In the genomic region with DNA sequence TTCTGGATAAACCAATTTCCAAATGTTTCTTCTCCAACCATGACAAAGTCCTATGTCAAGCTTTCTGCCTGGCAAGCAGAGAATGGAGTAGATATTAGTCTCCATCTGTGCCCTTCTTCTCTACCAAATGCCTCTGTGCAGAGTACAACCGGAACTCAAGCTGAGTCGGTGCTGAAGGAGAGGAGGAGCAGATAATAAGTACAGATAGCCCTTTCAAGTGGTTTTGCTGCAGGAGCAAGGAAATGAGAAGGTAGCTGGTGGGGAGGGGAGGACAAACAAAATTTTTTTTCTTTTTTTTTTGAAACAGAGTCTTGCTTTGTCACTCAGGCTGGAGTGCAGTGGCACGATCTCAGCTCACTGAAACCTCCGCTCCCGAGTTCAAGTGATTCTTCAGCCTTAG, we compare ENCODE assay signal across 15 cellular contexts. TPM values are rescaled to one million over a fixed set of nuclear protein-coding genes. Genes with fewer than 3 reads are reported as not detected.
A peak's percentile ranks its signal among the peaks of the same experiment; 100 is the strongest.
DNase-seq lines count a peak whose midpoint lies in the region; ATAC-seq, FAIRE-seq and TF ChIP-seq lines count a peak whose summit lies in the region.
"Had no signal": no experiment of that assay in that cellular context is flagged by ENCODE, and none has a peak within 500 bp of the region (broad histone marks: within the 10 kb centered on the region; RNA-seq: fewer than 3 reads in every experiment).

No MANE protein-coding gene starts in this region.

- intact Hi-C loops in activated CD8-positive, alpha-beta T cell treated with anti-CD3 and anti-CD28 coated beads for 36 hours (cut with micrococcal nuclease): no loop called here
- intact Hi-C loops in K562 (cut with micrococcal nuclease): no loop called here
- intact Hi-C loops in left ventricle myocardium superior (cut with micrococcal nuclease): no loop called here

- in situ Hi-C loops in K562 (cut with MboI): no loop called here

- no peaks in the 10 kb centered on the region for H3K36me3 ChIP-seq in K562 (ENCODE audit: control insufficient read depth, insufficient read depth, low read length)

- H3K36me3 Mint-ChIP-seq in activated CD8-positive, alpha-beta T cell treated with anti-CD3 and anti-CD28 coated beads for 36 hours (ENCODE audit: low read depth): peaks cover 9% of the 10 kb centered on the region
- H3K36me3 Mint-ChIP-seq in progenitor cell of endocrine pancreas (ENCODE audit: insufficient read depth): no peaks in the 10 kb centered on the region

- no peaks in the 10 kb centered on the region for H3K79me2 ChIP-seq in K562 (ENCODE audit: control insufficient read depth, insufficient read depth, low read length)

- WGBS in K562 (ENCODE audit: insufficient coverage, low coverage, missing lambda C conversion rate): 15% methylated on average over 5 of the region's 5 CpGs

- no peak overlapping the region; the same call in 1 of the 2 replicates for H3K4me2 ChIP-seq in K562 (ENCODE audit: insufficient read depth, low read length)
- H3K4me2 ChIP-seq: KMS-11 had no signal

- H3K9ac ChIP-seq in K562 (ENCODE audit: insufficient read depth in 1 of 2, low read depth in 2 of 2, low read length in 2 of 2): no peak overlapping the region
- H3K9ac ChIP-seq: KMS-11 had no signal

- peak overlapping the region; percentile 9 for H3K4me3 Mint-ChIP-seq in activated CD8-positive, alpha-beta T cell treated with anti-CD3 and anti-CD28 coated beads for 36 hours
- H3K4me3 Mint-ChIP-seq in progenitor cell of endocrine pancreas (ENCODE audit: low read depth): no peak overlapping the region

- H3K4me3 ChIP-seq in K562: no peak overlapping the region
- H3K4me3 ChIP-seq: testis had no signal

- peaks cover 60% of the 10 kb centered on the region for H3K4me1 Mint-ChIP-seq in activated CD8-positive, alpha-beta T cell treated with anti-CD3 and anti-CD28 coated beads for 36 hours (ENCODE audit: low read depth)
- no peaks in the 10 kb centered on the region for H3K4me1 Mint-ChIP-seq in progenitor cell of endocrine pancreas (ENCODE audit: low read depth)

- H4K20me1 ChIP-seq in K562 (replicated peaks; ENCODE audit: control insufficient read depth, insufficient read depth, low read length): no peaks in the 10 kb centered on the region

- H3K27ac Mint-ChIP-seq in activated CD8-positive, alpha-beta T cell treated with anti-CD3 and anti-CD28 coated beads for 36 hours: peak overlapping the region; percentile 44
- H3K27ac Mint-ChIP-seq in progenitor cell of endocrine pancreas: no peak overlapping the region

- peak; percentile 92 for ATAC-seq in activated CD8-positive, alpha-beta T cell treated with anti-CD3 and anti-CD28 coated beads for 36 hours
- peak; percentile 76 for ATAC-seq in K562
- no peak for ATAC-seq in left ventricle myocardium superior

- H3K4me1 ChIP-seq in K562 (replicated peaks in 1 of 2; ENCODE audit: control insufficient read depth in 2 of 2, insufficient read depth in 2 of 2, low read length in 2 of 2): no peaks in the 10 kb centered on the region; a peak in 2 of 5 replicates
- H3K4me1 ChIP-seq: testis had no signal

- H3K9me3 ChIP-seq in K562 (replicated peaks; ENCODE audit: control insufficient read depth, insufficient read depth, low read depth, low read length): no peaks in the 10 kb centered on the region
- H3K9me3 ChIP-seq: testis had no signal

- 0 out of 3 replicates have a peak overlapping the region, but pooled peaks have one; percentile 9 for H3K27ac ChIP-seq in K562 (ENCODE audit: extremely low read depth, low read depth, low read length)
- H3K27ac ChIP-seq: KMS-11, testis had no signal

- POLR2A ChIA-PET in activated CD8-positive, alpha-beta T cell treated with anti-CD3 and anti-CD28 coated beads for 36 hours (lab: Charles Lee): interaction anchor here (1.0 kb wide), 1 partner anchor 14 kb away, joined by 10 read pairs; the partner anchor contains the start of gene HELB
- POLR2A ChIA-PET in K562 (lab: Yijun Ruan, JAX): no interaction called here

- no peaks in the 10 kb centered on the region for H3K9me3 Mint-ChIP-seq in activated CD8-positive, alpha-beta T cell treated with anti-CD3 and anti-CD28 coated beads for 36 hours
- peaks cover 3% of the 10 kb centered on the region for H3K9me3 Mint-ChIP-seq in progenitor cell of endocrine pancreas (ENCODE audit: low read depth)

- CTCF ChIA-PET in activated CD8-positive, alpha-beta T cell treated with anti-CD3 and anti-CD28 coated beads for 36 hours (lab: Charles Lee): interaction anchor here (0.6 to 1.5 kb wide), 3 partner anchors 9 to 17 kb away, joined by 3 to 6 read pairs (median 5); partner anchors contain the start of gene HELB
- CTCF ChIA-PET in K562 (lab: Yijun Ruan, JAX; ENCODE audit: low intra/inter-chr PET ratio): interaction anchor here (0.6 kb wide), 1 partner anchor 15 kb away, joined by 6 read pairs; no protein-coding TSS in a partner anchor

- no peak for FAIRE-seq in K562 (lab: Jason Lieb, UNC)
- FAIRE-seq: GM12892 had no signal

- peak; percentile 8 to 21 for DNase-seq in activated CD8-positive, alpha-beta memory T cell treated with anti-CD3 and anti-CD28 coated beads for 1 hour (ENCODE audit: extremely low read depth in 1 of 2, low read depth in 1 of 2)
- no peak for DNase-seq in activated CD8-positive, alpha-beta memory T cell treated with anti-CD3 and anti-CD28 coated beads for 24 hours
- DNase-seq in activated CD8-positive, alpha-beta T cell treated with anti-CD3 and anti-CD28 coated beads for 36 hours: peak; percentile 59
- DNase-seq in K562 (ENCODE audit: extremely low read depth in 1 of 4, low spot score in 3 of 4) (peak in 2 of 4 experiments; percentile 16 to 36), progenitor cell of endocrine pancreas (ENCODE audit: low spot score, unreplicated experiment) (no peak), EL (no peak), left ventricle myocardium superior (no peak)
- peak; percentile 44 for DNase-seq in stimulated activated naive CD4-positive, alpha-beta T cell treated with Interleukin-2 at 50 U/mL for 16 hours (lab: John Stamatoyannopoulos, UW)
- DNase-seq: 8988T, amniotic stem cell, DMS 273 treated with DMSO at 0.1 percent for 48 hours, left cardiac atrium, testis had no signal

- no peaks in the 10 kb centered on the region for H3K9me1 ChIP-seq in K562 (ENCODE audit: control insufficient read depth, insufficient read depth, low read length)

- BruUV-seq in K562 (replicated peaks; lab: Mats Ljungman, UMichigan): no TSS peak

- no peaks in the 10 kb centered on the region for H3K27me3 Mint-ChIP-seq in activated CD8-positive, alpha-beta T cell treated with anti-CD3 and anti-CD28 coated beads for 36 hours
- peaks cover 2% of the 10 kb centered on the region for H3K27me3 Mint-ChIP-seq in progenitor cell of endocrine pancreas

- no peak for TF ChIP-seq CTCF in activated CD8-positive, alpha-beta T cell treated with anti-CD3 and anti-CD28 coated beads for 36 hours (IDR thresholded peaks at IDR 0.05)
- no peak for TF ChIP-seq CTCF in K562 (IDR thresholded peaks at IDR 0.05 in 2 of 3, conservative IDR thresholded peaks at IDR 0.05 in 1 of 3; ENCODE audit: insufficient read depth in 2 of 3, low read depth in 1 of 3, low read length in 3 of 3)
- no peak for TF ChIP-seq CTCF in progenitor cell of endocrine pancreas (IDR thresholded peaks at IDR 0.05; ENCODE audit: unreplicated experiment)

- H3K27me3 ChIP-seq in K562 (ENCODE audit: control insufficient read depth in 2 of 2, insufficient read depth in 2 of 2, low read length in 2 of 2): peaks cover 0 to 4% of the 10 kb centered on the region in 2 experiments; a peak in 1 of 5 replicates
- H3K27me3 ChIP-seq: testis had no signal

- TF ChIP-seq RAD21 in K562 (CRISPR knock-in tag; conservative IDR thresholded peaks at IDR 0.05 in 1 of 2, IDR thresholded peaks at IDR 0.05 in 1 of 2): no peak

- H2AFZ ChIP-seq in K562 (ENCODE audit: low read depth, low read length): peak overlapping the region; percentile 69

- no peak for TF ChIP-seq POLR2A in K562 (conservative IDR thresholded peaks at IDR 0.05)

- no peak for TF ChIP-seq EP300 in K562 (IDR thresholded peaks at IDR 0.05; ENCODE audit: low read length)

TF ChIP-seq in K562, 482 proteins besides CTCF, POLR2A, EP300 and RAD21 (continues in another document):
- TF ChIP-seq GABPA (tag; conservative IDR thresholded peaks at IDR 0.05; ENCODE audit: low read depth): peak; percentile 33; the same call in 1 of the 2 replicates
- TF ChIP-seq MYNN (IDR thresholded peaks at IDR 0.05): no peak
- TF ChIP-seq MYNN (CRISPR knock-in tag; IDR thresholded peaks at IDR 0.05): no peak
- peak; percentile 46; the same call in 1 of the 2 replicates for TF ChIP-seq ETV1 (tag; conservative IDR thresholded peaks at IDR 0.05; ENCODE audit: low read depth)
- no peak for TF ChIP-seq XRCC3 (IDR thresholded peaks at IDR 0.05)
- no peak for TF ChIP-seq NRF1 (conservative IDR thresholded peaks at IDR 0.05 in 1 of 2, IDR thresholded peaks at IDR 0.05 in 1 of 2)
- TF ChIP-seq NR2F6 (CRISPR knock-in tag; IDR thresholded peaks at IDR 0.05): no peak

RNA-seq across cellular contexts. Expression of gene HELB, which starts 14.2 kb away (rescaled TPM):
- total RNA-seq in activated CD8-positive, alpha-beta T cell treated with anti-CD3 and anti-CD28 coated beads for 36 hours: 10 to 100 TPM; 16.1 to 16.2 TPM
- total RNA-seq in K562 (2011; cell fraction: chromatin; rRNA removed; ENCODE audit: low replicate concordance): 8.3 and 35.0 TPM in 2 replicates
- total RNA-seq in K562 (2011; cell fraction: nucleolus; rRNA removed): 3.5 and 6.6 TPM in 2 replicates
- total RNA-seq in K562 (2011; cell fraction: nucleoplasm; rRNA removed): 12.2 and 23.0 TPM in 2 replicates
- total RNA-seq in K562 (2014; rRNA removed) (2.4 and 2.9 TPM in 2 replicates), K562 (2014; rRNA removed; fragmentation: Illumina TruSeq; extraction: Trizol) (7.6 and 9.0 TPM in 2 replicates), K562 (2015; rRNA removed; fragmentation: Illumina TruSeq; extraction: Trizol) (4.8 TPM in 2 replicates), K562 (2021) (5.2 and 5.5 TPM in 2 replicates), progenitor cell of endocrine pancreas (7.0 and 7.1 TPM in 2 replicates), left ventricle myocardium superior (0.99 TPM)
- polyA plus RNA-seq in K562 (2011; rRNA removed) (3.7 TPM in 2 replicates), K562 (2014; fragmentation: Illumina TruSeq; extraction: Trizol) (1.9 TPM in 2 replicates), K562 (2014; fragmentation: Nextera tagmentation; extraction: Ambion mirVana) (under 1 TPM; 0.74 to 0.99 TPM), K562 (2014; rRNA removed) (1.9 and 2.0 TPM in 2 replicates)
- polyA plus RNA-seq in K562 (2011; cell fraction: cytosol; rRNA removed): 0.85 and 2.0 TPM in 2 replicates
- 3.4 and 3.6 TPM in 2 replicates for polyA plus RNA-seq in K562 (2011; cell fraction: nucleus; rRNA removed)
- 1.2 and 1.4 TPM in 2 replicates for polyA plus RNA-seq in K562 (2012)
- 13.6 TPM in 2 replicates for polyA minus RNA-seq in K562 (2011; rRNA and poly(A)+ RNA removed)
- 3.8 and 4.7 TPM in 2 replicates for polyA minus RNA-seq in K562 (2011; cell fraction: cytosol; rRNA and poly(A)+ RNA removed)
- polyA minus RNA-seq in K562 (2011; cell fraction: nucleus; rRNA and poly(A)+ RNA removed): 7.5 and 12.8 TPM in 2 replicates

Comparison
In these comparisons a context has a peak if more than half of its experiments do, and no peak if none do; other contexts are left out.
1. DNase-seq: peak in activated CD8-positive, alpha-beta memory T cell treated with anti-CD3 and anti-CD28 coated beads for 1 hour (2 of 2), activated CD8-positive, alpha-beta T cell treated with anti-CD3 and anti-CD28 coated beads for 36 hours (single experiment) and stimulated activated naive CD4-positive, alpha-beta T cell treated with Interleukin-2 at 50 U/mL for 16 hours (single experiment); none in activated CD8-positive, alpha-beta memory T cell treated with anti-CD3 and anti-CD28 coated beads for 24 hours (single experiment), progenitor cell of endocrine pancreas (single experiment), EL (single experiment) and left ventricle myocardium superior (single experiment).